ENCODE assay signal across 13 cellular contexts in genomic region chr4:17066972-17067371, GRCh38.
DNase-seq lines count a peak whose midpoint lies in the region; ATAC-seq and TF ChIP-seq lines count a peak whose summit lies in the region.
"Had no signal": no experiment of that assay in that cellular context is flagged by ENCODE, and none has a peak within 500 bp of the region (broad histone marks: within the 10 kb centered on the region; RNA-seq: fewer than 3 reads in every experiment).

No MANE protein-coding gene starts in this region.

- TF ChIP-seq CTCF in AG10803 (conservative IDR thresholded peaks at IDR 0.05; ENCODE audit: low read length) (no peak), epithelial cell of esophagus (IDR thresholded peaks at IDR 0.05; ENCODE audit: insufficient read depth, low read depth, low read length, missing control alignments) (no peak), nephron (IDR thresholded peaks at IDR 0.05; ENCODE audit: unreplicated experiment in 3 of 3) (no peak)

- H3K4me1 Mint-ChIP-seq in nephron = peaks cover 28% of the 10 kb centered on the region
- no peaks in the 10 kb centered on the region for H3K4me1 Mint-ChIP-seq in stimulated activated memory B cell treated with anti-CD40 and anti-IgM and Interleukin-4, amounts not matched to agents 10 μg/mL and 1 μg/mL and 100 μg/mL, for 72 hours
- H3K4me1 Mint-ChIP-seq: CD8-positive, alpha-beta memory T cell; IgD-negative memory B cell had no signal

- no peaks in the 10 kb centered on the region for H3K36me3 Mint-ChIP-seq in nephron (ENCODE audit: low read depth)
- no peaks in the 10 kb centered on the region for H3K36me3 Mint-ChIP-seq in stimulated activated memory B cell treated with anti-CD40 and anti-IgM and Interleukin-4, amounts not matched to agents 10 μg/mL and 1 μg/mL and 100 μg/mL, for 72 hours
- H3K36me3 Mint-ChIP-seq: CD8-positive, alpha-beta memory T cell; IgD-negative memory B cell; WTC11 had no signal

- H3K27ac Mint-ChIP-seq in nephron = peak overlapping the region; percentile 23 to 73 (median 34)
- H3K27ac Mint-ChIP-seq in stimulated activated memory B cell treated with anti-CD40 and anti-IgM and Interleukin-4, amounts not matched to agents 10 μg/mL and 1 μg/mL and 100 μg/mL, for 72 hours = no peak overlapping the region
- H3K27ac Mint-ChIP-seq: CD8-positive, alpha-beta memory T cell; IgD-negative memory B cell; WTC11 had no signal

- no peak for ATAC-seq in stimulated activated memory B cell treated with anti-CD40 and anti-IgM and Interleukin-4, amounts not matched to agents 10 μg/mL and 1 μg/mL and 100 μg/mL, for 72 hours
- ATAC-seq: WTC11 had no signal

- no peaks in the 10 kb centered on the region for H3K27me3 Mint-ChIP-seq in nephron (ENCODE audit: low read depth)
- H3K27me3 Mint-ChIP-seq in stimulated activated memory B cell treated with anti-CD40 and anti-IgM and Interleukin-4, amounts not matched to agents 10 μg/mL and 1 μg/mL and 100 μg/mL, for 72 hours = no peaks in the 10 kb centered on the region
- H3K27me3 Mint-ChIP-seq: IgD-negative memory B cell had no signal

- DNase-seq in AG10803 (ENCODE audit: low read depth) (peak; percentile 88), NCI-H446 treated with DMSO at 0.1 percent for 48 hours (lab: John Stamatoyannopoulos, UW) (peak; percentile 46), epithelial cell of esophagus (ENCODE audit: low read depth) (peak; percentile 87), DMS114 treated with DMSO at 0.1 percent for 48 hours (lab: John Stamatoyannopoulos, UW; ENCODE audit: unreplicated experiment) (no peak), DMS79 (lab: John Stamatoyannopoulos, UW) (no peak), SIG-M5 (lab: John Stamatoyannopoulos, UW) (no peak)
- DNase-seq: CD8-positive, alpha-beta memory T cell; Peyer's patch; stimulated activated CD4-positive, alpha-beta T cell treated with anti-CD3 and anti-CD28 coated beads, Interleukin-15, amount 100 ng/mL, for 24 hours had no signal

- H3K4me3 ChIP-seq in AG10803 (ENCODE audit: low read length) = no peak overlapping the region
- no peak overlapping the region for H3K4me3 ChIP-seq in epithelial cell of esophagus (ENCODE audit: low read length)
- H3K4me3 ChIP-seq: Peyer's patch had no signal

- H3K9me3 Mint-ChIP-seq in nephron = peaks cover 2% of the 10 kb centered on the region
- H3K9me3 Mint-ChIP-seq in stimulated activated memory B cell treated with anti-CD40 and anti-IgM and Interleukin-4, amounts not matched to agents 10 μg/mL and 1 μg/mL and 100 μg/mL, for 72 hours = no peaks in the 10 kb centered on the region
- H3K9me3 Mint-ChIP-seq: CD8-positive, alpha-beta memory T cell had no signal

- H3K4me3 Mint-ChIP-seq in nephron = no peak overlapping the region
- no peak overlapping the region for H3K4me3 Mint-ChIP-seq in stimulated activated memory B cell treated with anti-CD40 and anti-IgM and Interleukin-4, amounts not matched to agents 10 μg/mL and 1 μg/mL and 100 μg/mL, for 72 hours
- H3K4me3 Mint-ChIP-seq: CD8-positive, alpha-beta memory T cell; IgD-negative memory B cell; WTC11 had no signal

Comparison
In these comparisons a context has a peak if more than half of its experiments do, and no peak if none do; other contexts are left out.
1. DNase-seq: peak in AG10803 (single experiment), NCI-H446 treated with DMSO at 0.1 percent for 48 hours (single experiment) and epithelial cell of esophagus (single experiment); none in DMS114 treated with DMSO at 0.1 percent for 48 hours (single experiment), DMS79 (single experiment) and SIG-M5 (single experiment).